Comparison of ENCODE assay signal across 23 cellular contexts in the genomic region with DNA sequence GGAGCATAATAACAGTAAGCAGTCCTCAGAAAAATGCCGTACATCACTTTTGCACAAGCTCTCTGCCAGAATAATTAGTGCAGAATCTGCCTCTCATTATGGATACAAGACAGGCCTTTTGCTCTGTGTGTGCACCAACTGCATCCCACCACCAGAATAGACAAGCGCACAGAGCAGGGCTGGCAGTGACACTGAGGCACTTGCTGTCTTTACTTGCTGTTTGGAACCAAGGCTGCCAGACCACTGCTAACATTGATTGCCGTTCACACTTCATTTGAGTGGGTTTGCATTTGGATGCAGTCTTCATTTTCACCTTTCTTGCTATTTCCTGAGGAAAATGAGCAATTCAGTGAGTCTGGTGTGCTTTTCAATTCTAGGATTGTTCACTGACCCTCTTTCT.
"Had no signal": no experiment of that assay in that cellular context is flagged by ENCODE, and none has a peak within 500 bp of the region (broad histone marks: within the 10 kb centered on the region; RNA-seq: fewer than 3 reads in every experiment).

No MANE protein-coding gene starts in this region.

- H3K36me3 ChIP-seq: esophagus muscularis mucosa, gastroesophageal sphincter, heart right ventricle, left lung, prostate gland, sigmoid colon, stomach, thyroid gland had no signal

- H3K4me3 Mint-ChIP-seq: naive thymus-derived CD4-positive, alpha-beta T cell; nephron; stimulated activated effector memory CD8-positive, alpha-beta T cell treated with anti-CD3 and anti-CD28 coated beads, Interleukin-12 subunit alpha, Interleukin-12 subunit beta, amount 100 ng/mL, for 72 hours had no signal

- H3K36me3 Mint-ChIP-seq: naive thymus-derived CD4-positive, alpha-beta T cell; stimulated activated effector memory CD8-positive, alpha-beta T cell treated with anti-CD3 and anti-CD28 coated beads, Interleukin-12 subunit alpha, Interleukin-12 subunit beta, amount 100 ng/mL, for 72 hours had no signal

- H3K4me1 Mint-ChIP-seq: naive thymus-derived CD4-positive, alpha-beta T cell; stimulated activated effector memory CD8-positive, alpha-beta T cell treated with anti-CD3 and anti-CD28 coated beads, Interleukin-12 subunit alpha, Interleukin-12 subunit beta, amount 100 ng/mL, for 72 hours had no signal

- ATAC-seq: foreskin keratinocyte; gastroesophageal sphincter; heart right ventricle; left cardiac atrium; left lung; naive thymus-derived CD4-positive, alpha-beta T cell; right cardiac atrium; stimulated activated effector memory CD8-positive, alpha-beta T cell treated with anti-CD3 and anti-CD28 coated beads, Interleukin-12 subunit alpha, Interleukin-12 subunit beta, amount 100 ng/mL, for 72 hours had no signal

- H3K27me3 Mint-ChIP-seq: naive thymus-derived CD4-positive, alpha-beta T cell had no signal

- H3K9me3 ChIP-seq: esophagus muscularis mucosa, gastroesophageal sphincter, left lung, prostate gland, sigmoid colon, stomach, thyroid gland had no signal

- H3K9me3 Mint-ChIP-seq: nephron; stimulated activated effector memory CD8-positive, alpha-beta T cell treated with anti-CD3 and anti-CD28 coated beads, Interleukin-12 subunit alpha, Interleukin-12 subunit beta, amount 100 ng/mL, for 72 hours had no signal

- H3K27ac ChIP-seq: dorsolateral prefrontal cortex, esophagus muscularis mucosa, foreskin keratinocyte, gastroesophageal sphincter, heart right ventricle, left lung, prostate gland, stomach, thyroid gland had no signal

- DNase-seq: dorsolateral prefrontal cortex; effector CD4-positive, alpha-beta T cell; foreskin keratinocyte; heart right ventricle; hippocampal formation; left cardiac atrium; left lung; mesenchymal stem cell; midbrain; naive thymus-derived CD4-positive, alpha-beta T cell; sigmoid colon; stimulated activated CD4-positive, alpha-beta T cell treated with anti-CD3 and anti-CD28 coated beads, Interleukin-2, amount 100 ng/mL, for 24 hours; stimulated activated CD4-positive, alpha-beta T cell treated with anti-CD3 and anti-CD28 coated beads, Interleukin-4, amount 100 ng/mL, for 24 hours; stimulated activated naive CD4-positive, alpha-beta T cell treated with Interleukin-2 at 50 U/mL for 16 hours; stomach; thyroid gland; trophoblast cell had no signal

- H3K4me1 ChIP-seq: foreskin keratinocyte, heart right ventricle, prostate gland, thyroid gland had no signal

- H3K4me3 ChIP-seq: dorsolateral prefrontal cortex, esophagus muscularis mucosa, gastroesophageal sphincter, heart right ventricle, left lung, prostate gland, sigmoid colon, stomach, thyroid gland had no signal

- H3K27ac Mint-ChIP-seq: naive thymus-derived CD4-positive, alpha-beta T cell; stimulated activated effector memory CD8-positive, alpha-beta T cell treated with anti-CD3 and anti-CD28 coated beads, Interleukin-12 subunit alpha, Interleukin-12 subunit beta, amount 100 ng/mL, for 72 hours had no signal

- H3K27me3 ChIP-seq: dorsolateral prefrontal cortex, esophagus muscularis mucosa, foreskin keratinocyte, gastroesophageal sphincter, heart right ventricle, left lung, sigmoid colon, stomach, thyroid gland had no signal
